ENCODE assay signal across 14 cellular contexts in genomic region chr3:123657578-123657977, GRCh38.
A peak's percentile ranks its signal among the peaks of the same experiment; 100 is the strongest.
DNase-seq lines count a peak whose midpoint lies in the region; ATAC-seq and TF ChIP-seq lines count a peak whose summit lies in the region.
"Had no signal": no experiment of that assay in that cellular context is flagged by ENCODE, and none has a peak within 500 bp of the region (broad histone marks: within the 10 kb centered on the region; RNA-seq: fewer than 3 reads in every experiment).

No MANE protein-coding gene starts in this region.

- H3K9me3 ChIP-seq in transverse colon (no peaks in the 10 kb centered on the region), body of pancreas (no peaks in the 10 kb centered on the region)

- DNase-seq in caudate nucleus (lab: John Stamatoyannopoulos, UW) (no peak), fibroblast of peridontal ligament (ENCODE audit: extremely low read depth) (peak; percentile 28), transverse colon (peak; percentile 35), body of pancreas (no peak), DMS153 (lab: John Stamatoyannopoulos, UW) (no peak)
- DNase-seq: activated CD4-positive, alpha-beta T cell treated with anti-CD3 and anti-CD28 coated beads, Interleukin-2, amount 10 ng/mL, durations not matched to agents 7 days and 5 days; effector memory CD8-positive, alpha-beta T cell; stimulated activated CD4-positive, alpha-beta T cell treated with anti-CD3 and anti-CD28 coated beads, Interleukin-15, amount 100 ng/mL, for 24 hours; T-helper 2 cell had no signal

- WGBS in transverse colon (ENCODE audit: low coverage in 1 of 2), 2 donors, result 26 to 27% methylated on average over 2 to 5 of the region's 5 CpGs
- 80 to 83% methylated on average over 5 of the region's 5 CpGs for WGBS in body of pancreas, 2 donors

- TF ChIP-seq POLR2A in transverse colon (IDR thresholded peaks at IDR 0.05) (no peak), body of pancreas (IDR thresholded peaks at IDR 0.05) (no peak)

- H3K27ac Mint-ChIP-seq in nephron, result peak overlapping the region; percentile 11 to 98 (median 29)
- H3K27ac Mint-ChIP-seq: activated CD4-positive, alpha-beta T cell treated with anti-CD3 and anti-CD28 coated beads, Interleukin-2, amount 10 ng/mL, durations not matched to agents 7 days and 5 days; effector memory CD8-positive, alpha-beta T cell had no signal

- no peak for ATAC-seq in GM19463 (IDR thresholded peaks at IDR 0.05; ENCODE audit: unreplicated experiment)
- ATAC-seq in body of pancreas, result no peak
- ATAC-seq in HG03175 (IDR thresholded peaks at IDR 0.05; ENCODE audit: unreplicated experiment), result no peak
- ATAC-seq: effector memory CD8-positive, alpha-beta T cell had no signal

- H3K4me3 ChIP-seq in transverse colon (no peak overlapping the region), body of pancreas (no peak overlapping the region)
- H3K4me3 ChIP-seq: BLaER1 treated with 17β-estradiol and CSF1 and Interleukin-3, amounts not matched to agents 10 nM and 100 nM; lung had no signal

- TF ChIP-seq EP300 in transverse colon (IDR thresholded peaks at IDR 0.05; ENCODE audit: low read depth), result no peak

- peaks cover 87% of the 10 kb centered on the region for H3K4me1 Mint-ChIP-seq in nephron
- H3K4me1 Mint-ChIP-seq: activated CD4-positive, alpha-beta T cell treated with anti-CD3 and anti-CD28 coated beads, Interleukin-2, amount 10 ng/mL, durations not matched to agents 7 days and 5 days had no signal

- in situ Hi-C loops in transverse colon (cut with MboI; ENCODE audit: low pct_ligation_motif_present in 1 of 4, low pct_unique_long_range_greater_than_20kb in 1 of 4, low sequenced_read_pairs in 3 of 4), result loop anchor here in 1 of 4 donors (10.0 kb wide), 1 partner anchor 57 kb away; no protein-coding TSS in a partner anchor

- TF ChIP-seq CTCF in nephron (IDR thresholded peaks at IDR 0.05; ENCODE audit: unreplicated experiment in 3 of 3), result no peak
- no peak for TF ChIP-seq CTCF in transverse colon (IDR thresholded peaks at IDR 0.05)
- no peak for TF ChIP-seq CTCF in body of pancreas (IDR thresholded peaks at IDR 0.05)

- H3K9me3 Mint-ChIP-seq in nephron, result no peaks in the 10 kb centered on the region

- H3K27me3 ChIP-seq in transverse colon, result no peaks in the 10 kb centered on the region
- no peaks in the 10 kb centered on the region for H3K27me3 ChIP-seq in body of pancreas
- H3K27me3 ChIP-seq: BLaER1 treated with 17β-estradiol and CSF1 and Interleukin-3, amounts not matched to agents 10 nM and 100 nM had no signal

- H3K27ac ChIP-seq in caudate nucleus (ENCODE audit: low read depth, low read length), result peak overlapping the region; percentile 90
- H3K27ac ChIP-seq in transverse colon, result peak overlapping the region; percentile 76 to 90 (median 82)
- H3K27ac ChIP-seq in body of pancreas, result no peak overlapping the region
- H3K27ac ChIP-seq: BLaER1 treated with 17β-estradiol and CSF1 and Interleukin-3, amounts not matched to agents 10 nM and 100 nM had no signal

- H3K27me3 Mint-ChIP-seq in nephron (ENCODE audit: low read depth), result no peaks in the 10 kb centered on the region

- H3K4me1 ChIP-seq in transverse colon (peaks cover 58 to 96% (median 67%) of the 10 kb centered on the region in 4 donors), body of pancreas (peaks cover 8% of the 10 kb centered on the region)

- intact Hi-C loops in transverse colon (cut with DNase I; ENCODE audit: low total_unique reads) (no loop called here), body of pancreas (cut with DNase I) (loop anchor here (5.0 kb wide), 1 partner anchor 50 kb away; no protein-coding TSS in a partner anchor)

- H3K4me3 Mint-ChIP-seq in nephron, result no peak overlapping the region
- H3K4me3 Mint-ChIP-seq: activated CD4-positive, alpha-beta T cell treated with anti-CD3 and anti-CD28 coated beads, Interleukin-2, amount 10 ng/mL, durations not matched to agents 7 days and 5 days; effector memory CD8-positive, alpha-beta T cell had no signal

- H3K36me3 ChIP-seq in transverse colon, result no peaks in the 10 kb centered on the region
- H3K36me3 ChIP-seq in body of pancreas (replicated peaks in 1 of 2; ENCODE audit: insufficient read depth in 1 of 2, low read depth in 2 of 2), result no peaks in the 10 kb centered on the region

- peaks cover 29% of the 10 kb centered on the region for H3K36me3 Mint-ChIP-seq in nephron (ENCODE audit: low read depth)

Comparison
In these comparisons a context has a peak if more than half of its experiments do, and no peak if none do; other contexts are left out.
1. DNase-seq: peak in fibroblast of peridontal ligament (single experiment) and transverse colon (single experiment); none in caudate nucleus (0 of 61), body of pancreas (0 of 4) and DMS153 (single experiment).
2. H3K27ac ChIP-seq: peak in caudate nucleus (single experiment) and transverse colon (4 of 4); none in body of pancreas (0 of 4).